10 cellular contexts compared by ENCODE assay signal in the genomic region with DNA sequence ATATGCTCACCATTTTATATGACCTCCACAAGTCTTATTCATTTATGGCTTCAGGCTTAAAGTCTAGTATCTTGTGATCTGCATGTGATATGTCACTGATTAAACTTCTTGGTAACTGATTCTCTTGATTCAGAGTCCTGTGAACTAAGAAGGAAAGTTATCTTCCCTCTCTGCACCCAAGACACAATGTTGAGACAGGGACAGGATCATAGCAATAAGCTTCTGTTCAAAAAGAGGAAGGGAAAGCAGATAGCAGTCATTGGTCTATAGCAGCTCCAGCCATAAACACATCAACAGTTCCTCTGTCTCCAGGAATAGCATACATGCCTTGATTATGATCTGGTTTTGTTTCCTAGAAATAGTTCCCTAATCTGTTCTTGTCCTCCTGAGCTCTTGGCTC.
DNase-seq lines count a peak whose midpoint lies in the region; ATAC-seq, FAIRE-seq and TF ChIP-seq lines count a peak whose summit lies in the region.
"Had no signal": no experiment of that assay in that cellular context is flagged by ENCODE, and none has a peak within 500 bp of the region (broad histone marks: within the 10 kb centered on the region; RNA-seq: fewer than 3 reads in every experiment).

No MANE protein-coding gene starts in this region.

- H3K4me2 ChIP-seq in keratinocyte (ENCODE audit: control insufficient read depth, extremely low read depth, insufficient read depth, low read depth, low read length): peak overlapping the region; percentile 28

- no peaks in the 10 kb centered on the region for H3K27me3 ChIP-seq in keratinocyte (ENCODE audit: control insufficient read depth, extremely low read depth, insufficient read depth, low read length)
- H3K27me3 ChIP-seq in WERI-Rb-1 (ENCODE audit: insufficient read depth, low read depth, severe bottlenecking): no peaks in the 10 kb centered on the region
- H3K27me3 ChIP-seq: ovary had no signal

- H3K79me2 ChIP-seq in keratinocyte (ENCODE audit: control insufficient read depth, insufficient read depth, low read length): no peaks in the 10 kb centered on the region

- H2AFZ ChIP-seq in keratinocyte (ENCODE audit: control insufficient read depth, low read length): no peak overlapping the region

- intact Hi-C loops in lower leg skin (cut with DNase I; ENCODE audit: low total_unique reads): no loop called here

- H3K4me3 ChIP-seq in keratinocyte (ENCODE audit: control insufficient read depth in 2 of 3, extremely low read depth in 1 of 3, insufficient read depth in 2 of 3, low read depth in 1 of 3, low read length in 3 of 3) (no peak overlapping the region), lower leg skin (ENCODE audit: low read depth, poor library complexity, severe bottlenecking) (no peak overlapping the region), WERI-Rb-1 (ENCODE audit: low read depth, low read length) (no peak overlapping the region)
- H3K4me3 ChIP-seq: ovary had no signal

- H3K9me3 ChIP-seq in keratinocyte (ENCODE audit: control insufficient read depth, low read depth, low read length) (no peaks in the 10 kb centered on the region), WERI-Rb-1 (ENCODE audit: severe bottlenecking) (no peaks in the 10 kb centered on the region)
- H3K9me3 ChIP-seq: ovary had no signal

- H3K36me3 ChIP-seq in keratinocyte (ENCODE audit: control insufficient read depth in 2 of 2, extremely low read depth in 1 of 2, insufficient read depth in 2 of 2, low read length in 2 of 2) (no peaks in the 10 kb centered on the region), WERI-Rb-1 (0 out of 2 replicates have a peak, but pooled peaks cover 3% of the 10 kb centered on the region)
- H3K36me3 ChIP-seq: ovary had no signal

- no peak for FAIRE-seq in keratinocyte (lab: Jason Lieb, UNC)

- peaks cover 23% of the 10 kb centered on the region for H3K4me1 ChIP-seq in keratinocyte (ENCODE audit: control insufficient read depth, extremely low read depth, insufficient read depth, low read length)

- no peak for TF ChIP-seq POLR2A in lower leg skin (IDR thresholded peaks at IDR 0.05)

- no peaks in the 10 kb centered on the region for H3K9me1 ChIP-seq in keratinocyte (ENCODE audit: control insufficient read depth, extremely low read depth, insufficient read depth, low read length)

- DNase-seq in HT-29 (ENCODE audit: low spot score) (peak; percentile 12), keratinocyte (ENCODE audit: low read depth, low spot score) (no peak), lower leg skin (ENCODE audit: low spot score in 2 of 2) (no peak), WERI-Rb-1 (no peak), SW 1271 (lab: John Stamatoyannopoulos, UW) (no peak)
- no peak for DNase-seq in stimulated activated CD4-positive, alpha-beta T cell treated with anti-CD3 and anti-CD28 coated beads, Interleukin-12 subunit alpha, Interleukin-12 subunit beta, amount 100 ng/mL, for 4 hours
- DNase-seq: head of caudate nucleus, ovary had no signal

- H3K27ac ChIP-seq in keratinocyte (ENCODE audit: control insufficient read depth, insufficient read depth, low read length): peak overlapping the region; percentile 8
- no peak overlapping the region for H3K27ac ChIP-seq in WERI-Rb-1
- H3K27ac ChIP-seq: ovary had no signal

- H3K9ac ChIP-seq in keratinocyte (ENCODE audit: control insufficient read depth, extremely low read depth, insufficient read depth, low read length): no peak overlapping the region

- TF ChIP-seq CTCF in keratinocyte (optimal IDR thresholded peaks at IDR 0.05 in 1 of 3, IDR thresholded peaks at IDR 0.05 in 1 of 3, conservative IDR thresholded peaks at IDR 0.05 in 1 of 3; ENCODE audit: extremely low read depth in 1 of 3, insufficient read depth in 2 of 3, low read length in 3 of 3): no peak
- no peak for TF ChIP-seq CTCF in lower leg skin (IDR thresholded peaks at IDR 0.05)
- TF ChIP-seq CTCF in WERI-Rb-1 (IDR thresholded peaks at IDR 0.05; ENCODE audit: low read depth, low read length): no peak

- peak; percentile 84 for ATAC-seq in GM18508 (IDR thresholded peaks at IDR 0.05; ENCODE audit: insufficient read depth, unreplicated experiment)
- peak; percentile 77 for ATAC-seq in GM21737 (IDR thresholded peaks at IDR 0.05; ENCODE audit: unreplicated experiment)

- dilution Hi-C loops in keratinocyte (cut with MboI; ENCODE audit: extremely low pct_ligation_motif_present, low sequenced_read_pairs): no loop called here

- H4K20me1 ChIP-seq in keratinocyte (ENCODE audit: control insufficient read depth, extremely low read depth, insufficient read depth, low read length): no peaks in the 10 kb centered on the region
